28 cellular contexts compared by ENCODE assay signal in the genomic region with DNA sequence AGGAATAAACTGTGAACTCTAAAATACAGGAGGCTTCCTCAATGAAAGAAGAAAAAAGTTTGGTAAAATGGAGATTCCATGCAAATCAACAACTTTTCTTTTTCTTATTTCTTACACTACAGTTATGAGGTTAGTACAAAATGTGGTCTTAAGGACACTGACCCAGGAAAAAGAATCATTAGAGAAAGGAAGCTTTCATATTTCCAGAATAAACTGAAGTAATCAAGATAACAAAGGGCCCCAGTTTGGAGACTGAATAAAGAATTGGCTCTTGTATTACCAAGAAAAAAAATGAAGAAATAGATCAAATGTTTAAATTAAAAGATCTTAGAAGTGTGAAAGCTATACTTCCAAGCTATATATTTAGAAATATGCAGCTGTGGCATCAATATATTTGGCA.
DNase-seq lines count a peak whose midpoint lies in the region; ATAC-seq, FAIRE-seq and TF ChIP-seq lines count a peak whose summit lies in the region.
"Had no signal": no experiment of that assay in that cellular context is flagged by ENCODE, and none has a peak within 500 bp of the region (broad histone marks: within the 10 kb centered on the region; RNA-seq: fewer than 3 reads in every experiment).

No MANE protein-coding gene starts in this region.

- peaks cover 22% of the 10 kb centered on the region; the same call in 1 of the 2 replicates for H3K36me3 ChIP-seq in SU-DHL-6 (ENCODE audit: low read length)
- H3K36me3 ChIP-seq: BE2C had no signal

- H3K27me3 ChIP-seq in SU-DHL-6 (ENCODE audit: low read length): no peaks in the 10 kb centered on the region
- H3K27me3 ChIP-seq: BE2C; BLaER1 treated with 17β-estradiol and CSF1 and Interleukin-3, amounts not matched to agents 10 nM and 100 nM had no signal

- no peak overlapping the region for H3K4me2 ChIP-seq in SU-DHL-6 (ENCODE audit: low read depth, low read length, poor library complexity, severe bottlenecking)
- H3K4me2 ChIP-seq: A549; BLaER1 treated with 17β-estradiol and CSF1 and Interleukin-3, amounts not matched to agents 10 nM and 100 nM had no signal

- H3K79me2 ChIP-seq in SU-DHL-6 (ENCODE audit: insufficient read depth, low read length): peaks cover 12% of the 10 kb centered on the region; the same call in 1 of the 2 replicates

- peaks cover 9% of the 10 kb centered on the region in 2 donors for H3K4me1 Mint-ChIP-seq in stimulated activated naive B cell treated with anti-CD40 and anti-IgM and Interleukin-4, amounts not matched to agents 10 μg/mL and 1 μg/mL and 100 μg/mL, for 72 hours

- no peaks in the 10 kb centered on the region for H4K20me1 ChIP-seq in SU-DHL-6 (ENCODE audit: low read depth, low read length)

- ATAC-seq in stimulated activated naive B cell treated with anti-CD40 and anti-IgM and Interleukin-4, amounts not matched to agents 10 μg/mL and 1 μg/mL and 100 μg/mL, for 72 hours (replicated peaks): no peak
- ATAC-seq: A549 had no signal

- peaks cover 0 to 4% of the 10 kb centered on the region in 2 donors for H3K9me3 Mint-ChIP-seq in stimulated activated naive B cell treated with anti-CD40 and anti-IgM and Interleukin-4, amounts not matched to agents 10 μg/mL and 1 μg/mL and 100 μg/mL, for 72 hours
- H3K9me3 Mint-ChIP-seq: CD14-positive monocyte; CD4-positive, alpha-beta T cell; CD8-positive, alpha-beta memory T cell had no signal

- H3K4me3 Mint-ChIP-seq in stimulated activated naive B cell treated with anti-CD40 and anti-IgM and Interleukin-4, amounts not matched to agents 10 μg/mL and 1 μg/mL and 100 μg/mL, for 72 hours: no peak overlapping the region
- H3K4me3 Mint-ChIP-seq: CD14-positive monocyte; CD4-positive, alpha-beta T cell; CD8-positive, alpha-beta memory T cell had no signal

- H3K27ac ChIP-seq in SU-DHL-6 (ENCODE audit: low read depth, low read length): peak overlapping the region; percentile 27; the same call in 1 of the 2 replicates
- H3K27ac ChIP-seq: A549; BLaER1 treated with 17β-estradiol and CSF1 and Interleukin-3, amounts not matched to agents 10 nM and 100 nM; GM23248 had no signal

- peaks cover 11 to 29% of the 10 kb centered on the region in 2 donors for H3K36me3 Mint-ChIP-seq in stimulated activated naive B cell treated with anti-CD40 and anti-IgM and Interleukin-4, amounts not matched to agents 10 μg/mL and 1 μg/mL and 100 μg/mL, for 72 hours

- no peak for TF ChIP-seq CTCF in SU-DHL-6 (IDR thresholded peaks at IDR 0.05; ENCODE audit: insufficient read depth, low read length, poor library complexity, severe bottlenecking)

- peak; percentile 38 for FAIRE-seq in GM18507 (lab: Jason Lieb, UNC)
- FAIRE-seq: GM12891, GM19239, H1 had no signal

- H3F3A ChIP-seq in SU-DHL-6 (ENCODE audit: insufficient read depth): peaks cover 13% of the 10 kb centered on the region; the same call in 1 of the 2 replicates

- H3K4me3 ChIP-seq in SU-DHL-6 (ENCODE audit: insufficient read depth, low read length, poor library complexity, severe bottlenecking): no peak overlapping the region
- H3K4me3 ChIP-seq: A549; BLaER1 treated with 17β-estradiol and CSF1 and Interleukin-3, amounts not matched to agents 10 nM and 100 nM; GM23248 had no signal

- H3K9me3 ChIP-seq in SU-DHL-6 (ENCODE audit: insufficient read depth, low read length): no peaks in the 10 kb centered on the region
- H3K9me3 ChIP-seq: A549; BE2C; BLaER1 treated with 17β-estradiol and CSF1 and Interleukin-3, amounts not matched to agents 10 nM and 100 nM had no signal

- no peak overlapping the region for H3K27ac Mint-ChIP-seq in stimulated activated naive B cell treated with anti-CD40 and anti-IgM and Interleukin-4, amounts not matched to agents 10 μg/mL and 1 μg/mL and 100 μg/mL, for 72 hours
- H3K27ac Mint-ChIP-seq: CD14-positive monocyte; CD4-positive, alpha-beta T cell had no signal

- H2AFZ ChIP-seq in SU-DHL-6 (ENCODE audit: low read depth, low read length, severe bottlenecking): no peak overlapping the region
- H2AFZ ChIP-seq: GM23248 had no signal

- no peaks in the 10 kb centered on the region for H3K27me3 Mint-ChIP-seq in stimulated activated naive B cell treated with anti-CD40 and anti-IgM and Interleukin-4, amounts not matched to agents 10 μg/mL and 1 μg/mL and 100 μg/mL, for 72 hours
- H3K27me3 Mint-ChIP-seq: CD4-positive, alpha-beta T cell; CD8-positive, alpha-beta memory T cell had no signal

- no peak overlapping the region for H3K9ac ChIP-seq in SU-DHL-6 (ENCODE audit: low read length)
- H3K9ac ChIP-seq: BLaER1 treated with 17β-estradiol and CSF1 and Interleukin-3, amounts not matched to agents 10 nM and 100 nM; GM23248 had no signal

- no peaks in the 10 kb centered on the region for H3K9me2 ChIP-seq in SU-DHL-6 (replicated peaks; ENCODE audit: insufficient read depth, low read length)

- peak; percentile 46 for DNase-seq in COLO829 (ENCODE audit: low spot score)
- no peak for DNase-seq in GM18507 (ENCODE audit: extremely low spot score, insufficient read length, low read depth)
- DNase-seq in foreskin melanocyte: peak; percentile 56
- DNase-seq in NCI-H2081 (lab: John Stamatoyannopoulos, UW): no peak
- DNase-seq in stimulated activated naive B cell treated with anti-CD40 and anti-IgM and Interleukin-4, amounts not matched to agents 10 μg/mL and 1 μg/mL and 100 μg/mL, for 72 hours: no peak
- DNase-seq in activated CD4-positive, alpha-beta T cell treated with anti-CD3 and anti-CD28 coated beads, Interleukin-2, amount 50 U/mL, for 1 hour: no peak
- no peak for DNase-seq in NOMO-1 treated with DMSO at 0.1 percent for 48 hours (lab: John Stamatoyannopoulos, UW; ENCODE audit: unreplicated experiment)
- DNase-seq: 8988T; ACHN; AML-193; BE2C; Calu3; CD4-positive, alpha-beta T cell; CD8-positive, alpha-beta memory T cell; COR-L47; DMS53; DMS79 treated with DMSO at 0.1 percent for 48 hours; GF-D8; GM23248; H7; HCEC 1CT had no signal

Comparison
In these comparisons a context has a peak if more than half of its experiments do, and no peak if none do; other contexts are left out.
1. DNase-seq: peak in COLO829 (single experiment) and foreskin melanocyte (single experiment); none in GM18507 (single experiment), NCI-H2081 (0 of 2), stimulated activated naive B cell treated with anti-CD40 and anti-IgM and Interleukin-4, amounts not matched to agents 10 μg/mL and 1 μg/mL and 100 μg/mL, for 72 hours (single experiment), activated CD4-positive, alpha-beta T cell treated with anti-CD3 and anti-CD28 coated beads, Interleukin-2, amount 50 U/mL, for 1 hour (single experiment) and NOMO-1 treated with DMSO at 0.1 percent for 48 hours (single experiment).